18 cellular contexts compared by ENCODE assay signal in genomic region chr9:136412912-136413420, GRCh38. TPM values are rescaled to one million over a fixed set of nuclear protein-coding genes. Genes with fewer than 3 reads are reported as not detected.
DNase-seq lines count a peak whose midpoint lies in the region; TF ChIP-seq lines count a peak whose summit lies in the region.
"Had no signal": no experiment of that assay in that cellular context is flagged by ENCODE, and none has a peak within 500 bp of the region (broad histone marks: within the 10 kb centered on the region; RNA-seq: fewer than 3 reads in every experiment).

No MANE protein-coding gene starts in this region.

- TF ChIP-seq CTCF in fibroblast of the aortic adventitia (IDR thresholded peaks at IDR 0.05; ENCODE audit: insufficient read depth, low read length) (no peak), sigmoid colon (IDR thresholded peaks at IDR 0.05) (no peak)

- H3K36me3 ChIP-seq in sigmoid colon (peaks cover 27 to 56% (median 48%) of the 10 kb centered on the region in 4 donors), mesendoderm (ENCODE audit: control insufficient read depth, insufficient read depth, low read length) (peaks cover 21% of the 10 kb centered on the region)

- H3K9me3 ChIP-seq in sigmoid colon: no peaks in the 10 kb centered on the region
- H3K9me3 ChIP-seq: adrenal gland, left lung had no signal

- no peak overlapping the region for H4K8ac ChIP-seq in mesendoderm (ENCODE audit: low read depth, low read length)

- no peak overlapping the region for H2BK15ac ChIP-seq in mesendoderm (replicated peaks; ENCODE audit: low read depth)

- H3K4me1 ChIP-seq in sigmoid colon (peaks cover 0 to 28% (median 23%) of the 10 kb centered on the region in 4 donors), mesendoderm (ENCODE audit: control insufficient read depth, low read depth, low read length) (peaks cover 5% of the 10 kb centered on the region)

- TF ChIP-seq POLR2A in sigmoid colon (IDR thresholded peaks at IDR 0.05): no peak

- H2BK5ac ChIP-seq in mesendoderm (ENCODE audit: low read length): no peak overlapping the region

- intact Hi-C loops in sigmoid colon (cut with DNase I): loop anchor here (5.0 kb wide), 1 partner anchor 69 kb away; the partner anchor contains the start of gene SEC16A

- H3K18ac ChIP-seq in mesendoderm (ENCODE audit: low read length): no peak overlapping the region

- H3K9ac ChIP-seq in mesendoderm (ENCODE audit: low read length): no peak overlapping the region

- no peak for TF ChIP-seq EP300 in sigmoid colon (IDR thresholded peaks at IDR 0.05)

- no peak overlapping the region for H3K23ac ChIP-seq in mesendoderm (ENCODE audit: low read length)

- 82 to 84% methylated on average over 13 of the region's 13 CpGs for WGBS in sigmoid colon, 2 donors
- WGBS in mesendoderm (ENCODE audit: extremely low coverage, insufficient coverage, low lambda C conversion rate): no CpG with 5 or more reads among the region's 13 CpGs

- peaks cover 42% of the 10 kb centered on the region for H3K79me2 ChIP-seq in mesendoderm (ENCODE audit: control insufficient read depth, insufficient read depth, low read length)

- no peak overlapping the region for H2AK5ac ChIP-seq in mesendoderm (ENCODE audit: low read length)

- no peak overlapping the region for H3K56ac ChIP-seq in mesendoderm (ENCODE audit: low read length)

- H4K5ac ChIP-seq in mesendoderm (ENCODE audit: low read length): no peak overlapping the region

- peaks cover 30% of the 10 kb centered on the region for H3K79me1 ChIP-seq in mesendoderm (ENCODE audit: low read length)

- no peak overlapping the region for H2BK120ac ChIP-seq in mesendoderm (ENCODE audit: low read depth, low read length)

- peak; percentile 44 for DNase-seq in DMS 273 treated with DMSO at 0.1 percent for 48 hours (lab: John Stamatoyannopoulos, UW)
- peak; percentile 12 to 66 for DNase-seq in NCI-H446 (lab: John Stamatoyannopoulos, UW)
- DNase-seq in fibroblast of the aortic adventitia (ENCODE audit: low read depth): peak; percentile 22
- no peak for DNase-seq in sigmoid colon
- no peak for DNase-seq in mesendoderm
- DNase-seq: adrenal gland; AML-193; central memory CD4-positive, alpha-beta T cell; GF-D8; Karpas-422; left lung; NCI-H1092 treated with DMSO at 0.1 percent for 48 hours; NCI-H2081 treated with DMSO at 0.1 percent for 48 hours; occipital lobe; retina; SHP77; T-helper 1 cell had no signal

- H3K4me2 ChIP-seq in mesendoderm (ENCODE audit: low read length): no peak overlapping the region

- no peak overlapping the region for H3K27ac ChIP-seq in sigmoid colon
- H3K27ac ChIP-seq in mesendoderm (ENCODE audit: low read depth, low read length): no peak overlapping the region
- H3K27ac ChIP-seq: adrenal gland, left lung, VCaP had no signal

- no peak overlapping the region for H3K4ac ChIP-seq in mesendoderm (ENCODE audit: low read depth, low read length)

- no peak overlapping the region for H3K4me3 ChIP-seq in fibroblast of the aortic adventitia (ENCODE audit: low read depth, low read length)
- H3K4me3 ChIP-seq in sigmoid colon: no peak overlapping the region
- H3K4me3 ChIP-seq in mesendoderm (ENCODE audit: low read length): no peak overlapping the region
- H3K4me3 ChIP-seq: adrenal gland, left lung had no signal

- H3K27me3 ChIP-seq in sigmoid colon: no peaks in the 10 kb centered on the region
- no peaks in the 10 kb centered on the region for H3K27me3 ChIP-seq in mesendoderm (ENCODE audit: insufficient read depth, low read length, poor library complexity)
- H3K27me3 ChIP-seq: adrenal gland, left lung had no signal

RNA-seq across cellular contexts. Expression of gene PMPCA, which starts 2.5 kb away (rescaled TPM):
- 36.7 and 48.4 TPM in 2 replicates for total RNA-seq in fibroblast of the aortic adventitia (ENCODE audit: low replicate concordance)
- total RNA-seq in sigmoid colon: 10 to 100 TPM; 22.9 to 28.5 (median 25.6) TPM
- polyA plus RNA-seq in sigmoid colon: 10 to 100 TPM; 24.6 to 49.9 (median 30.3) TPM
- polyA plus RNA-seq in mesendoderm (2013, experiment 1 of 2): 41.2 TPM
- polyA plus RNA-seq in mesendoderm (2013, experiment 2 of 2): 43.3 TPM

RNA-seq across cellular contexts. Expression of gene ENTR1, which starts 2.6 kb away (rescaled TPM):
- total RNA-seq in fibroblast of the aortic adventitia (ENCODE audit: low replicate concordance): 20.5 and 36.3 TPM in 2 replicates
- total RNA-seq in sigmoid colon: 10 to 100 TPM; 23.2 to 42.7 (median 32.9) TPM
- polyA plus RNA-seq in sigmoid colon: 10 to 100 TPM; 16.2 to 47.2 (median 17.6) TPM
- 83.3 TPM for polyA plus RNA-seq in mesendoderm (2013, experiment 1 of 2)
- polyA plus RNA-seq in mesendoderm (2013, experiment 2 of 2): 82.0 TPM

RNA-seq across cellular contexts. Expression of gene SNAPC4, which starts 13.0 kb away (rescaled TPM):
- 12.1 and 17.7 TPM in 2 replicates for total RNA-seq in fibroblast of the aortic adventitia (ENCODE audit: low replicate concordance)
- total RNA-seq in sigmoid colon: 10 to 100 TPM in 1 of 4 donors, 1 to 10 TPM in 3; 2.6 to 10.8 (median 5.1) TPM
- polyA plus RNA-seq in sigmoid colon: 10 to 100 TPM in 1 of 3 donors, 1 to 10 TPM in 2; 1.4 to 10.4 (median 1.8) TPM
- 12.5 TPM for polyA plus RNA-seq in mesendoderm (2013, experiment 1 of 2)
- 12.5 TPM for polyA plus RNA-seq in mesendoderm (2013, experiment 2 of 2)

RNA-seq across cellular contexts. Expression of gene INPP5E, which starts 26.7 kb away (rescaled TPM):
- total RNA-seq in fibroblast of the aortic adventitia (ENCODE audit: low replicate concordance): 11.9 and 12.5 TPM in 2 replicates
- 10 to 100 TPM in 1 of 4 donors, 1 to 10 TPM in 3; 4.6 to 12.2 (median 6.6) TPM for total RNA-seq in sigmoid colon
- 1 to 10 TPM; 1.8 to 7.5 (median 2.3) TPM for polyA plus RNA-seq in sigmoid colon
- polyA plus RNA-seq in mesendoderm (2013, experiment 1 of 2): 7.3 TPM
- polyA plus RNA-seq in mesendoderm (2013, experiment 2 of 2): 7.3 TPM

RNA-seq across cellular contexts. Expression of gene CARD9, which starts 39.5 kb away (rescaled TPM):
- 1.1 and 1.4 TPM in 2 replicates for total RNA-seq in fibroblast of the aortic adventitia (ENCODE audit: low replicate concordance)
- total RNA-seq in sigmoid colon: 1 to 10 TPM; 1.5 to 6.9 (median 2.3) TPM
- polyA plus RNA-seq in sigmoid colon: 1 to 10 TPM; 1.8 to 3.0 (median 2.3) TPM
- polyA plus RNA-seq in mesendoderm (2013, experiment 1 of 2): 0.29 TPM
- polyA plus RNA-seq in mesendoderm (2013, experiment 2 of 2): 0.20 TPM

Comparison
In these comparisons a context has a peak if more than half of its experiments do, and no peak if none do; other contexts are left out.
1. DNase-seq: peak in DMS 273 treated with DMSO at 0.1 percent for 48 hours (single experiment), NCI-H446 (2 of 2) and fibroblast of the aortic adventitia (single experiment); none in sigmoid colon (single experiment) and mesendoderm (single experiment).